In genomic region chr7:8564296-8564695, GRCh38 we compare ENCODE assay signal across 17 cellular contexts.
"Had no signal": no experiment of that assay in that cellular context is flagged by ENCODE, and none has a peak within 500 bp of the region (broad histone marks: within the 10 kb centered on the region; RNA-seq: fewer than 3 reads in every experiment).

No MANE protein-coding gene starts in this region.

- H3K36me3 ChIP-seq: esophagus muscularis mucosa, gastroesophageal sphincter, thyroid gland had no signal

- DNase-seq: activated CD4-positive, alpha-beta memory T cell treated with anti-CD3 and anti-CD28 coated beads, Interleukin-2, amount 10 ng/mL, durations not matched to agents 7 days and 5 days; activated CD4-positive, alpha-beta T cell treated with anti-CD3 and anti-CD28 coated beads for 48 hours; activated CD4-positive, CD25-positive, alpha-beta regulatory T cell; activated CD8-positive, alpha-beta memory T cell treated with anti-CD3 and anti-CD28 coated beads, Interleukin-2, amount 10 ng/mL, durations not matched to agents 7 days and 5 days; effector CD8-positive, alpha-beta T cell; immature natural killer cell; mesenchymal stem cell; mucosa of descending colon; naive B cell; psoas muscle; right cardiac atrium; stimulated activated CD4-positive, alpha-beta T cell treated with anti-CD3 and anti-CD28 coated beads, Interleukin-2, amount 100 ng/mL, for 24 hours; stimulated activated naive CD4-positive, alpha-beta T cell treated with Interleukin-2 at 50 U/mL for 16 hours; thyroid gland had no signal

- H3K27me3 ChIP-seq: esophagus muscularis mucosa, gastroesophageal sphincter, thyroid gland had no signal

- ATAC-seq: activated CD8-positive, alpha-beta memory T cell treated with anti-CD3 and anti-CD28 coated beads, Interleukin-2, amount 10 ng/mL, durations not matched to agents 7 days and 5 days; gastroesophageal sphincter; mucosa of descending colon; psoas muscle; right cardiac atrium had no signal

- H3K4me3 ChIP-seq: esophagus muscularis mucosa, gastroesophageal sphincter, mucosa of descending colon, psoas muscle, thyroid gland had no signal

- FAIRE-seq: endothelial cell of umbilical vein had no signal
